ENCODE assay signal across 18 cellular contexts in genomic region chr15:64568765-64569164, GRCh38.
DNase-seq lines count a peak whose midpoint lies in the region; ATAC-seq and TF ChIP-seq lines count a peak whose summit lies in the region.
"Had no signal": no experiment of that assay in that cellular context is flagged by ENCODE, and none has a peak within 500 bp of the region (broad histone marks: within the 10 kb centered on the region; RNA-seq: fewer than 3 reads in every experiment).

No MANE protein-coding gene starts in this region.

- H3K4me2 ChIP-seq in GM23338 = peak overlapping the region; percentile 33; the same call in 1 of the 2 replicates

- H2AFZ ChIP-seq in GM23338 = no peak overlapping the region

- H3K4me1 Mint-ChIP-seq in CD4-positive, alpha-beta T cell (ENCODE audit: low read depth) = peaks cover 73% of the 10 kb centered on the region
- H3K4me1 Mint-ChIP-seq in GM23338 (peaks cover 38% of the 10 kb centered on the region), naive B cell (peaks cover 45 to 66% (median 62%) of the 10 kb centered on the region in 3 donors)
- H3K4me1 Mint-ChIP-seq in activated CD8-positive, alpha-beta T cell treated with anti-CD3 and anti-CD28 coated beads, Interleukin-2, amount 10 ng/mL, durations not matched to agents 7 days and 5 days (ENCODE audit: low read depth) = peaks cover 40% of the 10 kb centered on the region

- H3K27ac Mint-ChIP-seq in CD4-positive, alpha-beta T cell = peak overlapping the region; percentile 78
- H3K27ac Mint-ChIP-seq in GM23338 = no peak overlapping the region
- H3K27ac Mint-ChIP-seq in activated CD8-positive, alpha-beta T cell treated with anti-CD3 and anti-CD28 coated beads, Interleukin-2, amount 10 ng/mL, durations not matched to agents 7 days and 5 days = no peak overlapping the region
- peak overlapping the region; percentile 15 to 82 (median 67) for H3K27ac Mint-ChIP-seq in naive B cell
- H3K27ac Mint-ChIP-seq: T-helper 1 cell treated with Interleukin-12 subunit alpha and Interleukin-12 subunit beta and Interleukin-4 antibody, amounts not matched to agents 30 μg/mL and 1 μg/mL, for 36 hours had no signal

- H3K79me2 ChIP-seq in GM23338 (replicated peaks; ENCODE audit: insufficient read depth) = peaks cover 93% of the 10 kb centered on the region

- H3K4me3 ChIP-seq in GM23338 (no peak overlapping the region), uterus (no peak overlapping the region)
- H3K4me3 ChIP-seq: mucosa of descending colon had no signal

- H3K4me1 ChIP-seq in GM23338 (ENCODE audit: insufficient read depth) (peaks cover 22% of the 10 kb centered on the region), uterus (no peaks in the 10 kb centered on the region)

- no peaks in the 10 kb centered on the region for H3K27me3 ChIP-seq in CD4-positive, alpha-beta T cell (ENCODE audit: control insufficient read depth, insufficient read depth, low read length)
- H3K27me3 ChIP-seq in GM23338 (ENCODE audit: insufficient read depth) = no peaks in the 10 kb centered on the region
- no peaks in the 10 kb centered on the region for H3K27me3 ChIP-seq in uterus
- H3K27me3 ChIP-seq: BE2C had no signal

- H3F3A ChIP-seq in GM23338 (replicated peaks; ENCODE audit: low read depth) = no peaks in the 10 kb centered on the region

- CTCF ChIA-PET in CD4-positive, alpha-beta T cell (lab: Charles Lee) = interaction anchor here (0.9 to 1.3 kb wide), 2 partner anchors 13 to 28 kb away, joined by 3 read pairs; no protein-coding TSS in a partner anchor
- CTCF ChIA-PET in activated CD8-positive, alpha-beta T cell treated with anti-CD3 and anti-CD28 coated beads, Interleukin-2, amount 10 ng/mL, durations not matched to agents 7 days and 5 days (lab: Charles Lee) = interaction anchor here (1.1 to 1.3 kb wide), 2 partner anchors 84 to 142 kb away, joined by 4 to 5 read pairs; no protein-coding TSS in a partner anchor

- TF ChIP-seq POLR2A in erythroblast (IDR thresholded peaks at IDR 0.05; ENCODE audit: low read length) (no peak), uterus (IDR thresholded peaks at IDR 0.05) (no peak)

- peaks cover 2% of the 10 kb centered on the region for H3K9me3 Mint-ChIP-seq in CD4-positive, alpha-beta T cell
- no peaks in the 10 kb centered on the region; the same call in 2 of the 3 replicates for H3K9me3 Mint-ChIP-seq in GM23338
- H3K9me3 Mint-ChIP-seq in activated CD8-positive, alpha-beta T cell treated with anti-CD3 and anti-CD28 coated beads, Interleukin-2, amount 10 ng/mL, durations not matched to agents 7 days and 5 days (ENCODE audit: insufficient read depth) = no peaks in the 10 kb centered on the region
- H3K9me3 Mint-ChIP-seq in naive B cell = no peaks in the 10 kb centered on the region
- H3K9me3 Mint-ChIP-seq: T-helper 1 cell treated with Interleukin-12 subunit alpha and Interleukin-12 subunit beta and Interleukin-4 antibody, amounts not matched to agents 30 μg/mL and 1 μg/mL, for 36 hours had no signal

- no peaks in the 10 kb centered on the region for H3K9me3 ChIP-seq in CD4-positive, alpha-beta T cell (ENCODE audit: control insufficient read depth, low read length)
- no peaks in the 10 kb centered on the region for H3K9me3 ChIP-seq in uterus
- H3K9me3 ChIP-seq: BE2C, mucosa of descending colon had no signal

- H3K36me3 ChIP-seq in GM23338 (ENCODE audit: insufficient read depth) (no peaks in the 10 kb centered on the region), uterus (no peaks in the 10 kb centered on the region)
- H3K36me3 ChIP-seq: BE2C had no signal

- no peak for TF ChIP-seq CTCF in CD4-positive, alpha-beta T cell (IDR thresholded peaks at IDR 0.05)
- no peak for TF ChIP-seq CTCF in GM23338 (conservative IDR thresholded peaks at IDR 0.05; ENCODE audit: low read depth in 2 of 2)
- TF ChIP-seq CTCF in uterus (IDR thresholded peaks at IDR 0.05) = no peak

- intact Hi-C loops in CD4-positive, alpha-beta T cell (cut with DNase I, micrococcal nuclease) = no loop called here
- intact Hi-C loops in uterus (cut with DNase I; ENCODE audit: low total_unique reads) = no loop called here

- POLR2A ChIA-PET in CD4-positive, alpha-beta T cell (lab: Charles Lee) = interaction anchor here (1.0 to 1.3 kb wide), 4 partner anchors 15 to 139 kb away, joined by 3 to 7 read pairs (median 6); no protein-coding TSS in a partner anchor
- POLR2A ChIA-PET in activated CD8-positive, alpha-beta T cell treated with anti-CD3 and anti-CD28 coated beads, Interleukin-2, amount 10 ng/mL, durations not matched to agents 7 days and 5 days (lab: Charles Lee) = no interaction called here

- no peaks in the 10 kb centered on the region for H3K27me3 Mint-ChIP-seq in CD4-positive, alpha-beta T cell
- H3K27me3 Mint-ChIP-seq in GM23338 (ENCODE audit: insufficient read depth, low read depth, poor library complexity) (no peaks in the 10 kb centered on the region), naive B cell (no peaks in the 10 kb centered on the region)
- H3K27me3 Mint-ChIP-seq in activated CD8-positive, alpha-beta T cell treated with anti-CD3 and anti-CD28 coated beads, Interleukin-2, amount 10 ng/mL, durations not matched to agents 7 days and 5 days (ENCODE audit: low read depth) = no peaks in the 10 kb centered on the region

- peaks cover 31% of the 10 kb centered on the region; the same call in 1 of the 2 replicates for H4K20me1 ChIP-seq in GM23338 (replicated peaks; ENCODE audit: insufficient read depth)

- H3K36me3 Mint-ChIP-seq in CD4-positive, alpha-beta T cell (ENCODE audit: low read depth) = peaks cover 33% of the 10 kb centered on the region
- H3K36me3 Mint-ChIP-seq in GM23338 (ENCODE audit: low read depth) (no peaks in the 10 kb centered on the region), naive B cell (no peaks in the 10 kb centered on the region)
- peaks cover 20% of the 10 kb centered on the region for H3K36me3 Mint-ChIP-seq in activated CD8-positive, alpha-beta T cell treated with anti-CD3 and anti-CD28 coated beads, Interleukin-2, amount 10 ng/mL, durations not matched to agents 7 days and 5 days (ENCODE audit: low read depth)

- ATAC-seq in CD4-positive, alpha-beta T cell (ENCODE audit: poor library complexity) = no peak
- ATAC-seq in GM23338 (no peak), naive B cell (ENCODE audit: low read depth in 2 of 2) (no peak)
- ATAC-seq in activated CD8-positive, alpha-beta T cell treated with anti-CD3 and anti-CD28 coated beads, Interleukin-2, amount 10 ng/mL, durations not matched to agents 7 days and 5 days = peak; percentile 64
- ATAC-seq: mucosa of descending colon, sciatic nerve had no signal

- DNase-seq in CD4-positive, alpha-beta T cell = no peak
- DNase-seq in GM23338 (ENCODE audit: low spot score) (no peak), naive B cell (no peak), D341Med (ENCODE audit: low spot score) (no peak), erythroblast (lab: John Stamatoyannopoulos, UW) (no peak), uterus (no peak), middle frontal gyrus (ENCODE audit: extremely low spot score, low spot score) (no peak)
- no peak for DNase-seq in activated CD8-positive, alpha-beta T cell treated with anti-CD3 and anti-CD28 coated beads, Interleukin-2, amount 10 ng/mL, durations not matched to agents 7 days and 5 days
- DNase-seq: amygdala; BE2C; central memory CD4-positive, alpha-beta T cell; effector CD8-positive, alpha-beta T cell; hypothalamus; mucosa of descending colon; NCI-H1436; Right ventricle myocardium superior had no signal

- H3K9me2 ChIP-seq in GM23338 (ENCODE audit: insufficient read depth) = no peaks in the 10 kb centered on the region

- H3K4me3 Mint-ChIP-seq in CD4-positive, alpha-beta T cell = peak overlapping the region; percentile 9
- H3K4me3 Mint-ChIP-seq in GM23338 = no peak overlapping the region
- no peak overlapping the region for H3K4me3 Mint-ChIP-seq in activated CD8-positive, alpha-beta T cell treated with anti-CD3 and anti-CD28 coated beads, Interleukin-2, amount 10 ng/mL, durations not matched to agents 7 days and 5 days
- H3K4me3 Mint-ChIP-seq in naive B cell = no peak overlapping the region
- H3K4me3 Mint-ChIP-seq: T-helper 1 cell treated with Interleukin-12 subunit alpha and Interleukin-12 subunit beta and Interleukin-4 antibody, amounts not matched to agents 30 μg/mL and 1 μg/mL, for 36 hours had no signal

- H3K27ac ChIP-seq in CD4-positive, alpha-beta T cell (ENCODE audit: low read depth, low read length) = peak overlapping the region; percentile 10
- H3K27ac ChIP-seq in GM23338 (ENCODE audit: low read depth) = no peak overlapping the region
- peak overlapping the region in 1 of 2 donors; percentile 23 for H3K27ac ChIP-seq in uterus

TF ChIP-seq in GM23338, 12 proteins besides CTCF, POLR2A, EP300 and RAD21 (continues in another document):
- TF ChIP-seq POLR2AphosphoS5 (IDR thresholded peaks at IDR 0.05; ENCODE audit: low read depth) (no peak), JUNB (IDR thresholded peaks at IDR 0.05; ENCODE audit: unreplicated experiment) (no peak), ZNF114 (CRISPR knock-in tag; IDR thresholded peaks at IDR 0.05) (no peak)

Comparison
In these comparisons a context has a peak if more than half of its experiments do, and no peak if none do; other contexts are left out.
1. H3K27ac Mint-ChIP-seq: peak in CD4-positive, alpha-beta T cell (single experiment) and naive B cell (6 of 6); none in GM23338 (single experiment) and activated CD8-positive, alpha-beta T cell treated with anti-CD3 and anti-CD28 coated beads, Interleukin-2, amount 10 ng/mL, durations not matched to agents 7 days and 5 days (single experiment).